15 cellular contexts compared by ENCODE assay signal in the genomic region with DNA sequence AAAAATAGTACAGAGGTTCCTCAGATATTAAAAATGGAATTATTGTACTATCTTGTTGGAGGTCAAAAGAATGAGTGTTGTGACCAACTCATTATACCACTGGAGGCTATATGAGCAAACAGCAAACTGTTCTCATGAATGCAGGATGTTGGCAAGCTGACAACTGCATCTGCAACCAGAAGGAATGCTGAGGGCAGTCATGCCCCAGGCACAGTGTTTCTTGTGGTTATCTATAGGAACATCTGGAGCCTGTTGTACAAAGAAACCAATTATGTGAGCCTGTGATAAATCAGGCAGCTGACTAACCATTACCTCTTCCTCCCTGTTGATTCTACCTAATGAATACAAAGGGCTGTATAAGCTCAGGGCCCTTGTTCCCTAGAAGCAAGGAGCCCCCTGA.
DNase-seq lines count a peak whose midpoint lies in the region; ATAC-seq lines count a peak whose summit lies in the region.
"Had no signal": no experiment of that assay in that cellular context is flagged by ENCODE, and none has a peak within 500 bp of the region (broad histone marks: within the 10 kb centered on the region; RNA-seq: fewer than 3 reads in every experiment).

No MANE protein-coding gene starts in this region.

- peak; percentile 10 for DNase-seq in H4 (ENCODE audit: low spot score)
- DNase-seq in NCI-H2171 (lab: John Stamatoyannopoulos, UW) = peak; percentile 4
- peak; percentile 75 for DNase-seq in SHP77 treated with DMSO at 0.1 percent for 48 hours (lab: John Stamatoyannopoulos, UW)
- peak; percentile 74 for DNase-seq in foreskin melanocyte
- DNase-seq in SIG-M5 (lab: John Stamatoyannopoulos, UW) = no peak
- DNase-seq in SK-N-DZ (ENCODE audit: low spot score) = no peak
- DNase-seq: CD8-positive, alpha-beta memory T cell; DMS153; H7; NCI-H1417; NCI-H2029 treated with DMSO at 0.1 percent for 48 hours; NCI-H226; NCI-H526; PC-9 had no signal

- no peak for ATAC-seq in GM19463 (IDR thresholded peaks at IDR 0.05; ENCODE audit: unreplicated experiment)

Comparison
In these comparisons a context has a peak if more than half of its experiments do, and no peak if none do; other contexts are left out.
1. DNase-seq: peak in H4 (single experiment), NCI-H2171 (single experiment), SHP77 treated with DMSO at 0.1 percent for 48 hours (single experiment) and foreskin melanocyte (single experiment); none in SIG-M5 (single experiment) and SK-N-DZ (single experiment).